ENCODE assay signal across 21 cellular contexts in the genomic region with DNA sequence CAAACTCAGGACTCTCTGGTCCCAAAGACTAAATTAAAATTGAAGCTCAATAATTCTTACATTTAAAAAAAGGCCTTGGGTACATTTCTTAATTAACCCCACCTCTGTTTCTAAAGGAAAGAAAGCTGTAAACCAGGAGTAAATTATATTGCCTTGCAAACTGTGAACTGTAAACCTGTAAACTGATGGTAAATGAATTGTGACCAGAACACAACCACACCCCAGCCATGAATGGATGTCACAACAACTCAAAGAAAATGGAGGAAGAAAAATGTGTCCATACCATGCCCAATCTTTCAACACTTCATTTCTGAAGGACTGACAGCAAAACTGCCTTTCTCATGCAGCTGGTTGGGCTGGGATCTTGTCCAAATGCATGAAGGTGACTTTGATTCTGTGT.
"Had no signal": no experiment of that assay in that cellular context is flagged by ENCODE, and none has a peak within 500 bp of the region (broad histone marks: within the 10 kb centered on the region; RNA-seq: fewer than 3 reads in every experiment).

No MANE protein-coding gene starts in this region.

- DNase-seq: nephron progenitor cell; nucleus accumbens; pancreas; posterior cingulate gyrus; psoas muscle; right cardiac atrium; right lobe of liver; sigmoid colon; small intestine; stimulated activated CD4-positive, alpha-beta T cell treated with anti-CD3 and anti-CD28 coated beads, Interleukin-15, amount 100 ng/mL, for 24 hours; stimulated activated CD4-positive, alpha-beta T cell treated with anti-CD3 and anti-CD28 coated beads, Interleukin-2, amount 100 ng/mL, for 24 hours; stimulated activated CD4-positive, alpha-beta T cell treated with anti-CD3 and anti-CD28 coated beads, Interleukin-2, amount 100 ng/mL, for 48 hours; stimulated activated CD4-positive, alpha-beta T cell treated with anti-CD3 and anti-CD28 coated beads, Interleukin-4, amount 100 ng/mL, for 24 hours; stimulated activated naive B cell treated with anti-CD40 and anti-IgM and Interleukin-4, amounts not matched to agents 10 μg/mL and 1 μg/mL and 100 μg/mL, for 72 hours; stimulated activated naive CD4-positive, alpha-beta T cell treated with Interleukin-2 at 50 U/mL for 16 hours; stomach; thyroid gland; trophoblast cell; upper lobe of left lung had no signal

- ATAC-seq: natural killer cell treated with Interleukin-12 subunit alpha and Interleukin-12 subunit beta and Interleukin-15 and Interleukin-18, amount 100 ng/mL, for 72 hours; pancreas; psoas muscle; stimulated activated effector memory CD8-positive, alpha-beta T cell treated with anti-CD3 and anti-CD28 coated beads, Interleukin-12 subunit alpha, Interleukin-12 subunit beta, amount 100 ng/mL, for 72 hours; stimulated activated naive B cell treated with anti-CD40 and anti-IgM and Interleukin-4, amounts not matched to agents 10 μg/mL and 1 μg/mL and 100 μg/mL, for 72 hours had no signal
